1 cellular context compared by ENCODE assay signal in the genomic region with DNA sequence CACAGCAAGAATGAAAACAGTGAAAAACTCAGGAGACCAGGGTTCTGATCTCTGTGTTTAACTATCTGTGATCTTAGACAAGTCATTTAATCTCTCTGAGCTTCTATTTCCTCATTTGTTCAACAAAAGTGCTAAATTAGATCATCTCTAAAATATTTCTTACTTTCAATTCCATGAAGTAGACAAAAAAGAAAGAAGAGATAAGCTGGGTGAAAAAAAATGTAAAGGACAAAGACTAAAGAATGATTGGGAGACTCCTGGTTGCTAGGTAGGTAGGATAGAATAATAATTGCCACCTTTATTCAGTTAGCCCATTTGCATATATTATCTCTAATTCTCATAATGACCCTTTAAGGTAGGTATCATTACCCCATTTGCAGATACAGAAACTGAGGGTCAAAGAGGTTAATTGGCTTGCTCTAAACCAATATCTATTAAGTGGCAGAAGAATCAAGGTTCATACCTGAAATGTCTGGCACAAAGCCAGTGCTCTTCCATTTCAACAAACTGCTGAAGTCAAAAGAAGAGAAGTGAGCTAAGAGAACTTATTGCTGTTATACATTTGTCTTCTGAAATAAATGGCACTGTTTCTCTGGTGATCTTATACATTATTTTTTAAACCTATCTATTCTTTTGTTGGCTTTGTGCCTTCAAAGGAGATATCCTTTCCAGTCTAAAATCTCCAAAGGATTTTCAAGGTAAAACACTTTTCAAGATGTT.
A peak's percentile ranks its signal among the peaks of the same experiment; 100 is the strongest.
TF ChIP-seq lines count a peak whose summit lies in the region.

No MANE protein-coding gene starts in this region.

TF ChIP-seq in HepG2, 621 proteins besides CTCF, POLR2A, EP300 and RAD21 (continued from another document and continues in another):
- TF ChIP-seq, protein P1, sequence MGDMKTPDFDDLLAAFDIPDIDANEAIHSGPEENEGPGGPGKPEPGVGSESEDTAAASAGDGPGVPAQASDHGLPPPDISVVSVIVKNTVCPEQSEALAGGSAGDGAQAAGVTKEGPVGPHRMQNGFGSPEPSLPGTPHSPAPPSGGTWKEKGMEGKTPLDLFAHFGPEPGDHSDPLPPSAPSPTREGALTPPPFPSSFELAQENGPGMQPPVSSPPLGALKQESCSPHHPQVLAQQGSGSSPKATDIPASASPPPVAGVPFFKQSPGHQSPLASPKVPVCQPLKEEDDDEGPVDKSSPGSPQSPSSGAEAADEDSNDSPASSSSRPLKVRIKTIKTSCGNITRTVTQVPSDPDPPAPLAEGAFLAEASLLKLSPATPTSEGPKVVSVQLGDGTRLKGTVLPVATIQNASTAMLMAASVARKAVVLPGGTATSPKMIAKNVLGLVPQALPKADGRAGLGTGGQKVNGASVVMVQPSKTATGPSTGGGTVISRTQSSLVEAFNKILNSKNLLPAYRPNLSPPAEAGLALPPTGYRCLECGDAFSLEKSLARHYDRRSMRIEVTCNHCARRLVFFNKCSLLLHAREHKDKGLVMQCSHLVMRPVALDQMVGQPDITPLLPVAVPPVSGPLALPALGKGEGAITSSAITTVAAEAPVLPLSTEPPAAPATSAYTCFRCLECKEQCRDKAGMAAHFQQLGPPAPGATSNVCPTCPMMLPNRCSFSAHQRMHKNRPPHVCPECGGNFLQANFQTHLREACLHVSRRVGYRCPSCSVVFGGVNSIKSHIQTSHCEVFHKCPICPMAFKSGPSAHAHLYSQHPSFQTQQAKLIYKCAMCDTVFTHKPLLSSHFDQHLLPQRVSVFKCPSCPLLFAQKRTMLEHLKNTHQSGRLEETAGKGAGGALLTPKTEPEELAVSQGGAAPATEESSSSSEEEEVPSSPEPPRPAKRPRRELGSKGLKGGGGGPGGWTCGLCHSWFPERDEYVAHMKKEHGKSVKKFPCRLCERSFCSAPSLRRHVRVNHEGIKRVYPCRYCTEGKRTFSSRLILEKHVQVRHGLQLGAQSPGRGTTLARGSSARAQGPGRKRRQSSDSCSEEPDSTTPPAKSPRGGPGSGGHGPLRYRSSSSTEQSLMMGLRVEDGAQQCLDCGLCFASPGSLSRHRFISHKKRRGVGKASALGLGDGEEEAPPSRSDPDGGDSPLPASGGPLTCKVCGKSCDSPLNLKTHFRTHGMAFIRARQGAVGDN (CRISPR knock-in tag; IDR thresholded peaks at IDR 0.05) = no peak
- TF ChIP-seq, protein P2, sequence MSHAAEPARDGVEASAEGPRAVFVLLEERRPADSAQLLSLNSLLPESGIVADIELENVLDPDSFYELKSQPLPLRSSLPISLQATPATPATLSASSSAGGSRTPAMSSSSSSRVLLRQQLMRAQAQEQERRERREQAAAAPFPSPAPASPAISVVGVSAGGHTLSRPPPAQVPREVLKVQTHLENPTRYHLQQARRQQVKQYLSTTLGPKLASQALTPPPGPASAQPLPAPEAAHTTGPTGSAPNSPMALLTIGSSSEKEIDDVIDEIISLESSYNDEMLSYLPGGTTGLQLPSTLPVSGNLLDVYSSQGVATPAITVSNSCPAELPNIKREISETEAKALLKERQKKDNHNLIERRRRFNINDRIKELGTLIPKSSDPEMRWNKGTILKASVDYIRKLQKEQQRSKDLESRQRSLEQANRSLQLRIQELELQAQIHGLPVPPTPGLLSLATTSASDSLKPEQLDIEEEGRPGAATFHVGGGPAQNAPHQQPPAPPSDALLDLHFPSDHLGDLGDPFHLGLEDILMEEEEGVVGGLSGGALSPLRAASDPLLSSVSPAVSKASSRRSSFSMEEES (CRISPR knock-in tag; IDR thresholded peaks at IDR 0.05) = no peak
- TF ChIP-seq MZF1 (CRISPR knock-in tag; IDR thresholded peaks at IDR 0.05; ENCODE audit: borderline replicate concordance) (no peak), HMGXB4 (CRISPR knock-in tag; IDR thresholded peaks at IDR 0.05; ENCODE audit: borderline replicate concordance in 1 of 2, low read depth in 1 of 2) (no peak), NR2F2 (IDR thresholded peaks at IDR 0.05; ENCODE audit: borderline replicate concordance, low read depth) (peak; percentile 78; the same call in 1 of the 2 replicates), DPF2 (CRISPR knock-in tag; IDR thresholded peaks at IDR 0.05; ENCODE audit: borderline replicate concordance, low read depth) (0 out of 2 replicates have a peak, but pooled peaks have one; percentile 15), ZNF530 (CRISPR knock-in tag; IDR thresholded peaks at IDR 0.05; ENCODE audit: low read depth) (no peak), CAMTA2 (CRISPR knock-in tag; IDR thresholded peaks at IDR 0.05; ENCODE audit: borderline replicate concordance) (no peak), HNF4G (IDR thresholded peaks at IDR 0.05; ENCODE audit: borderline replicate concordance, low read depth, low read length) (peak; percentile 78), HNF4G (CRISPR knock-in tag; IDR thresholded peaks at IDR 0.05; ENCODE audit: borderline replicate concordance, low read depth) (no peak), PAWR (CRISPR knock-in tag; IDR thresholded peaks at IDR 0.05; ENCODE audit: borderline replicate concordance) (no peak), RFXAP (CRISPR knock-in tag; IDR thresholded peaks at IDR 0.05; ENCODE audit: borderline replicate concordance) (peak; percentile 15; the same call in 1 of the 2 replicates), FOXA3 (CRISPR knock-in tag; IDR thresholded peaks at IDR 0.05) (no peak), ZNF460 (CRISPR knock-in tag; IDR thresholded peaks at IDR 0.05; ENCODE audit: borderline replicate concordance) (no peak), ZNF510 (CRISPR knock-in tag; IDR thresholded peaks at IDR 0.05; ENCODE audit: low read depth) (no peak), HNF4A (CRISPR knock-in tag; IDR thresholded peaks at IDR 0.05) (peak; percentile 75), CEBPG (CRISPR knock-in tag; IDR thresholded peaks at IDR 0.05) (0 out of 2 replicates have a peak, but pooled peaks have one; percentile 10), SMAD3 (CRISPR knock-in tag; IDR thresholded peaks at IDR 0.05) (peak; percentile 25), ZNF670 (CRISPR knock-in tag; IDR thresholded peaks at IDR 0.05; ENCODE audit: borderline replicate concordance) (no peak), FOXK2 (IDR thresholded peaks at IDR 0.05) (no peak), RORA (CRISPR knock-in tag; IDR thresholded peaks at IDR 0.05) (no peak), PITX1 (CRISPR knock-in tag; IDR thresholded peaks at IDR 0.05) (no peak), CREB1 (IDR thresholded peaks at IDR 0.05) (no peak), CREB1 (CRISPR knock-in tag; IDR thresholded peaks at IDR 0.05) (0 out of 2 replicates have a peak, but pooled peaks have one; percentile 28), ZFP36L2 (CRISPR knock-in tag; IDR thresholded peaks at IDR 0.05) (no peak), HMG20B (CRISPR knock-in tag; conservative IDR thresholded peaks at IDR 0.05) (no peak), HOXA5 (CRISPR knock-in tag; IDR thresholded peaks at IDR 0.05) (0 out of 2 replicates have a peak, but pooled peaks have one; percentile 23), ZBTB38 (CRISPR knock-in tag; IDR thresholded peaks at IDR 0.05) (no peak), ZNF432 (CRISPR knock-in tag; IDR thresholded peaks at IDR 0.05; ENCODE audit: borderline replicate concordance) (no peak), ZNF775 (CRISPR knock-in tag; IDR thresholded peaks at IDR 0.05; ENCODE audit: borderline replicate concordance) (peak; percentile 87), USF2 (IDR thresholded peaks at IDR 0.05; ENCODE audit: low read depth, low read length) (no peak), USF2 (CRISPR knock-in tag; IDR thresholded peaks at IDR 0.05; ENCODE audit: borderline replicate concordance) (no peak), ZNF678 (CRISPR knock-in tag; IDR thresholded peaks at IDR 0.05) (no peak)
- TF ChIP-seq, protein P3, sequence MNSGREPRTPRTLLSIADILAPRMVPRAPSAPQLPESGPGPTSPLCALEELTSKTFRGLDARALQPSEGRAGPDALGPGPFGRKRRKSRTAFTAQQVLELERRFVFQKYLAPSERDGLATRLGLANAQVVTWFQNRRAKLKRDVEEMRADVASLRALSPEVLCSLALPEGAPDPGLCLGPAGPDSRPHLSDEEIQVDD (CRISPR knock-in tag; IDR thresholded peaks at IDR 0.05; ENCODE audit: borderline replicate concordance) = no peak
- TF ChIP-seq, protein P4, sequence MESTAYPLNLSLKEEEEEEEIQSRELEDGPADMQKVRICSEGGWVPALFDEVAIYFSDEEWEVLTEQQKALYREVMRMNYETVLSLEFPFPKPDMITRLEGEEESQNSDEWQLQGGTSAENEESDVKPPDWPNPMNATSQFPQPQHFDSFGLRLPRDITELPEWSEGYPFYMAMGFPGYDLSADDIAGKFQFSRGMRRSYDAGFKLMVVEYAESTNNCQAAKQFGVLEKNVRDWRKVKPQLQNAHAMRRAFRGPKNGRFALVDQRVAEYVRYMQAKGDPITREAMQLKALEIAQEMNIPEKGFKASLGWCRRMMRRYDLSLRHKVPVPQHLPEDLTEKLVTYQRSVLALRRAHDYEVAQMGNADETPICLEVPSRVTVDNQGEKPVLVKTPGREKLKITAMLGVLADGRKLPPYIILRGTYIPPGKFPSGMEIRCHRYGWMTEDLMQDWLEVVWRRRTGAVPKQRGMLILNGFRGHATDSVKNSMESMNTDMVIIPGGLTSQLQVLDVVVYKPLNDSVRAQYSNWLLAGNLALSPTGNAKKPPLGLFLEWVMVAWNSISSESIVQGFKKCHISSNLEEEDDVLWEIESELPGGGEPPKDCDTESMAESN (CRISPR knock-in tag; conservative IDR thresholded peaks at IDR 0.05) = 0 out of 2 replicates have a peak, but pooled peaks have one; percentile 20
- TF ChIP-seq, protein P5, sequence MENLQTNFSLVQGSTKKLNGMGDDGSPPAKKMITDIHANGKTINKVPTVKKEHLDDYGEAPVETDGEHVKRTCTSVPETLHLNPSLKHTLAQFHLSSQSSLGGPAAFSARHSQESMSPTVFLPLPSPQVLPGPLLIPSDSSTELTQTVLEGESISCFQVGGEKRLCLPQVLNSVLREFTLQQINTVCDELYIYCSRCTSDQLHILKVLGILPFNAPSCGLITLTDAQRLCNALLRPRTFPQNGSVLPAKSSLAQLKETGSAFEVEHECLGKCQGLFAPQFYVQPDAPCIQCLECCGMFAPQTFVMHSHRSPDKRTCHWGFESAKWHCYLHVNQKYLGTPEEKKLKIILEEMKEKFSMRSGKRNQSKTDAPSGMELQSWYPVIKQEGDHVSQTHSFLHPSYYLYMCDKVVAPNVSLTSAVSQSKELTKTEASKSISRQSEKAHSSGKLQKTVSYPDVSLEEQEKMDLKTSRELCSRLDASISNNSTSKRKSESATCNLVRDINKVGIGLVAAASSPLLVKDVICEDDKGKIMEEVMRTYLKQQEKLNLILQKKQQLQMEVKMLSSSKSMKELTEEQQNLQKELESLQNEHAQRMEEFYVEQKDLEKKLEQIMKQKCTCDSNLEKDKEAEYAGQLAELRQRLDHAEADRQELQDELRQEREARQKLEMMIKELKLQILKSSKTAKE (CRISPR knock-in tag; IDR thresholded peaks at IDR 0.05; ENCODE audit: borderline replicate concordance) = no peak
- TF ChIP-seq, protein P6, sequence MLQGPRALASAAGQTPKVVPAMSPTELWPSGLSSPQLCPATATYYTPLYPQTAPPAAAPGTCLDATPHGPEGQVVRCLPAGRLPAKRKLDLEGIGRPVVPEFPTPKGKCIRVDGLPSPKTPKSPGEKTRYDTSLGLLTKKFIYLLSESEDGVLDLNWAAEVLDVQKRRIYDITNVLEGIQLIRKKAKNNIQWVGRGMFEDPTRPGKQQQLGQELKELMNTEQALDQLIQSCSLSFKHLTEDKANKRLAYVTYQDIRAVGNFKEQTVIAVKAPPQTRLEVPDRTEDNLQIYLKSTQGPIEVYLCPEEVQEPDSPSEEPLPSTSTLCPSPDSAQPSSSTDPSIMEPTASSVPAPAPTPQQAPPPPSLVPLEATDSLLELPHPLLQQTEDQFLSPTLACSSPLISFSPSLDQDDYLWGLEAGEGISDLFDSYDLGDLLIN (CRISPR knock-in tag; IDR thresholded peaks at IDR 0.05; ENCODE audit: borderline replicate concordance) = no peak
- TF ChIP-seq, protein P7, sequence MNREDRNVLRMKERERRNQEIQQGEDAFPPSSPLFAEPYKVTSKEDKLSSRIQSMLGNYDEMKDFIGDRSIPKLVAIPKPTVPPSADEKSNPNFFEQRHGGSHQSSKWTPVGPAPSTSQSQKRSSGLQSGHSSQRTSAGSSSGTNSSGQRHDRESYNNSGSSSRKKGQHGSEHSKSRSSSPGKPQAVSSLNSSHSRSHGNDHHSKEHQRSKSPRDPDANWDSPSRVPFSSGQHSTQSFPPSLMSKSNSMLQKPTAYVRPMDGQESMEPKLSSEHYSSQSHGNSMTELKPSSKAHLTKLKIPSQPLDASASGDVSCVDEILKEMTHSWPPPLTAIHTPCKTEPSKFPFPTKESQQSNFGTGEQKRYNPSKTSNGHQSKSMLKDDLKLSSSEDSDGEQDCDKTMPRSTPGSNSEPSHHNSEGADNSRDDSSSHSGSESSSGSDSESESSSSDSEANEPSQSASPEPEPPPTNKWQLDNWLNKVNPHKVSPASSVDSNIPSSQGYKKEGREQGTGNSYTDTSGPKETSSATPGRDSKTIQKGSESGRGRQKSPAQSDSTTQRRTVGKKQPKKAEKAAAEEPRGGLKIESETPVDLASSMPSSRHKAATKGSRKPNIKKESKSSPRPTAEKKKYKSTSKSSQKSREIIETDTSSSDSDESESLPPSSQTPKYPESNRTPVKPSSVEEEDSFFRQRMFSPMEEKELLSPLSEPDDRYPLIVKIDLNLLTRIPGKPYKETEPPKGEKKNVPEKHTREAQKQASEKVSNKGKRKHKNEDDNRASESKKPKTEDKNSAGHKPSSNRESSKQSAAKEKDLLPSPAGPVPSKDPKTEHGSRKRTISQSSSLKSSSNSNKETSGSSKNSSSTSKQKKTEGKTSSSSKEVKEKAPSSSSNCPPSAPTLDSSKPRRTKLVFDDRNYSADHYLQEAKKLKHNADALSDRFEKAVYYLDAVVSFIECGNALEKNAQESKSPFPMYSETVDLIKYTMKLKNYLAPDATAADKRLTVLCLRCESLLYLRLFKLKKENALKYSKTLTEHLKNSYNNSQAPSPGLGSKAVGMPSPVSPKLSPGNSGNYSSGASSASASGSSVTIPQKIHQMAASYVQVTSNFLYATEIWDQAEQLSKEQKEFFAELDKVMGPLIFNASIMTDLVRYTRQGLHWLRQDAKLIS (CRISPR knock-in tag; IDR thresholded peaks at IDR 0.05) = no peak
